ENCODE assay signal across 17 cellular contexts in genomic region chr5:72285425-72285821, GRCh38. TPM values are rescaled to one million over a fixed set of nuclear protein-coding genes. Genes with fewer than 3 reads are reported as not detected.
DNase-seq lines count a peak whose midpoint lies in the region; ATAC-seq, FAIRE-seq and TF ChIP-seq lines count a peak whose summit lies in the region.
"Had no signal": no experiment of that assay in that cellular context is flagged by ENCODE, and none has a peak within 500 bp of the region (broad histone marks: within the 10 kb centered on the region; RNA-seq: fewer than 3 reads in every experiment).

No MANE protein-coding gene starts in this region.

- H3K27me3 ChIP-seq in cardiac muscle cell (no peaks in the 10 kb centered on the region), Karpas-422 (ENCODE audit: low read length) (no peaks in the 10 kb centered on the region), K562 (ENCODE audit: control insufficient read depth in 2 of 2, insufficient read depth in 2 of 2, low read length in 2 of 2) (no peaks in the 10 kb centered on the region), testis (no peaks in the 10 kb centered on the region)

- H3K4me1 ChIP-seq in cardiac muscle cell (ENCODE audit: low read depth), result peaks cover 31% of the 10 kb centered on the region
- peaks cover 56% of the 10 kb centered on the region for H3K4me1 ChIP-seq in Karpas-422 (ENCODE audit: low read length)
- H3K4me1 ChIP-seq in K562 (replicated peaks in 1 of 2; ENCODE audit: control insufficient read depth in 2 of 2, insufficient read depth in 2 of 2, low read length in 2 of 2), result peaks cover 7 to 32% of the 10 kb centered on the region in 2 experiments; a peak in 3 of 5 replicates
- peaks cover 8% of the 10 kb centered on the region for H3K4me1 ChIP-seq in testis

- H3K27ac Mint-ChIP-seq in natural killer cell treated with Interleukin-12 subunit alpha and Interleukin-12 subunit beta and Interleukin-15 and Interleukin-18, amount 100 ng/mL, for 72 hours, result no peak overlapping the region
- H3K27ac Mint-ChIP-seq: GM23338 had no signal

- H3K9me2 ChIP-seq in Karpas-422 (replicated peaks; ENCODE audit: insufficient read depth, low read length), result no peaks in the 10 kb centered on the region

- H3K79me2 ChIP-seq in Karpas-422 (ENCODE audit: low read length), result peaks cover 76% of the 10 kb centered on the region
- peaks cover 18% of the 10 kb centered on the region; the same call in 2 of the 3 replicates for H3K79me2 ChIP-seq in K562 (ENCODE audit: control insufficient read depth, insufficient read depth, low read length)

- H3K9me1 ChIP-seq in K562 (ENCODE audit: control insufficient read depth, insufficient read depth, low read length), result no peaks in the 10 kb centered on the region

- TF ChIP-seq POLR2A in K562 (conservative IDR thresholded peaks at IDR 0.05), result no peak
- TF ChIP-seq POLR2A in testis (IDR thresholded peaks at IDR 0.05), result no peak

- TF ChIP-seq CTCF in cardiac muscle cell (IDR thresholded peaks at IDR 0.05; ENCODE audit: low read depth, low read length), result no peak
- no peak for TF ChIP-seq CTCF in K562 (IDR thresholded peaks at IDR 0.05 in 2 of 3, conservative IDR thresholded peaks at IDR 0.05 in 1 of 3; ENCODE audit: insufficient read depth in 2 of 3, low read depth in 1 of 3, low read length in 3 of 3)
- no peak for TF ChIP-seq CTCF in testis (IDR thresholded peaks at IDR 0.05)
- no peak for TF ChIP-seq CTCF in GM10266 (IDR thresholded peaks at IDR 0.05; ENCODE audit: control insufficient read depth, insufficient read depth, low read depth, missing control alignments)

- in situ Hi-C loops in K562 (cut with MboI), result no loop called here

- H3K36me3 ChIP-seq in cardiac muscle cell (no peaks in the 10 kb centered on the region), Karpas-422 (ENCODE audit: insufficient read depth, low read length) (peaks cover 33% of the 10 kb centered on the region), K562 (ENCODE audit: control insufficient read depth, insufficient read depth, low read length) (peaks cover 61% of the 10 kb centered on the region), testis (ENCODE audit: low read depth, missing control alignments) (no peaks in the 10 kb centered on the region)

- FAIRE-seq in K562 (lab: Jason Lieb, UNC), result no peak
- FAIRE-seq: A204.1 had no signal

- no peak overlapping the region for H3K4me3 ChIP-seq in cardiac muscle cell
- 0 out of 2 replicates have a peak overlapping the region, but pooled peaks have one; percentile 4 for H3K4me3 ChIP-seq in Karpas-422 (ENCODE audit: low read length)
- H3K4me3 ChIP-seq in K562, result no peak overlapping the region
- H3K4me3 ChIP-seq in testis, result no peak overlapping the region
- H3K4me3 ChIP-seq: GM23338 had no signal

- no peak for DNase-seq in cardiac muscle cell (ENCODE audit: low read depth in 1 of 2, low spot score in 1 of 2)
- no peak for DNase-seq in left cardiac atrium
- DNase-seq in Karpas-422, result no peak
- no peak for DNase-seq in K562 (ENCODE audit: extremely low read depth in 1 of 4, low spot score in 3 of 4)
- no peak for DNase-seq in natural killer cell treated with Interleukin-12 subunit alpha and Interleukin-12 subunit beta and Interleukin-15 and Interleukin-18, amount 100 ng/mL, for 72 hours (ENCODE audit: low spot score)
- no peak for DNase-seq in testis
- no peak for DNase-seq in GM10266 (ENCODE audit: extremely low spot score)
- DNase-seq: CD8-positive, alpha-beta memory T cell; DMS79; NCI-H1417 treated with DMSO at 0.1 percent for 48 hours; NCI-H187 treated with DMSO at 0.1 percent for 48 hours; NCI-H226; NCI-H524 treated with DMSO at 0.1 percent for 48 hours had no signal

- POLR2A ChIA-PET in K562 (lab: Yijun Ruan, JAX), result interaction anchor here (0.7 to 1.4 kb wide), 4 partner anchors 10 to 23 kb away, joined by 3 to 5 read pairs (median 3); no protein-coding TSS in a partner anchor

- no peak for TF ChIP-seq EP300 in K562 (IDR thresholded peaks at IDR 0.05; ENCODE audit: low read length)

- H3K4me1 Mint-ChIP-seq in natural killer cell treated with Interleukin-12 subunit alpha and Interleukin-12 subunit beta and Interleukin-15 and Interleukin-18, amount 100 ng/mL, for 72 hours (ENCODE audit: low read depth in 2 of 2), result peaks cover 0 to 4% of the 10 kb centered on the region in 2 donors
- H3K4me1 Mint-ChIP-seq: GM23338 had no signal

- H3K9me3 Mint-ChIP-seq in natural killer cell treated with Interleukin-12 subunit alpha and Interleukin-12 subunit beta and Interleukin-15 and Interleukin-18, amount 100 ng/mL, for 72 hours, result no peaks in the 10 kb centered on the region
- H3K9me3 Mint-ChIP-seq: CD8-positive, alpha-beta memory T cell; GM23338 had no signal

- TF ChIP-seq RAD21 in K562 (CRISPR knock-in tag; conservative IDR thresholded peaks at IDR 0.05 in 1 of 2, IDR thresholded peaks at IDR 0.05 in 1 of 2), result no peak

- H3K9ac ChIP-seq in Karpas-422 (ENCODE audit: low read length) (peak overlapping the region; percentile 24), K562 (ENCODE audit: insufficient read depth in 1 of 2, low read depth in 2 of 2, low read length in 2 of 2) (no peak overlapping the region)
- H3K9ac ChIP-seq: KMS-11 had no signal

- no peak overlapping the region for H2AFZ ChIP-seq in Karpas-422 (ENCODE audit: low read length)
- no peak overlapping the region for H2AFZ ChIP-seq in K562 (ENCODE audit: low read depth, low read length)
- H2AFZ ChIP-seq: GM23338 had no signal

- ATAC-seq in left cardiac atrium (no peak), K562 (no peak), GM21528 (IDR thresholded peaks at IDR 0.05; ENCODE audit: low FRiP score, unreplicated experiment) (no peak)
- no peak for ATAC-seq in natural killer cell treated with Interleukin-12 subunit alpha and Interleukin-12 subunit beta and Interleukin-15 and Interleukin-18, amount 100 ng/mL, for 72 hours
- ATAC-seq: GM23338 had no signal

- peak overlapping the region; percentile 52 for H3K4me2 ChIP-seq in Karpas-422 (ENCODE audit: low read depth, low read length, poor library complexity, severe bottlenecking)
- no peak overlapping the region for H3K4me2 ChIP-seq in K562 (ENCODE audit: insufficient read depth, low read length)
- H3K4me2 ChIP-seq: GM23338, KMS-11 had no signal

- H3K27me3 Mint-ChIP-seq in natural killer cell treated with Interleukin-12 subunit alpha and Interleukin-12 subunit beta and Interleukin-15 and Interleukin-18, amount 100 ng/mL, for 72 hours, result no peaks in the 10 kb centered on the region
- H3K27me3 Mint-ChIP-seq: CD8-positive, alpha-beta memory T cell had no signal

- H3K36me3 Mint-ChIP-seq in natural killer cell treated with Interleukin-12 subunit alpha and Interleukin-12 subunit beta and Interleukin-15 and Interleukin-18, amount 100 ng/mL, for 72 hours, result peaks cover 5% of the 10 kb centered on the region

- intact Hi-C loops in left cardiac atrium (cut with DNase I) (loop anchor here in 1 of 2 donors (10.0 kb wide), 1 partner anchor 81 kb away; no protein-coding TSS in a partner anchor), K562 (cut with micrococcal nuclease) (no loop called here), testis (cut with DNase I; ENCODE audit: low total_unique reads) (no loop called here)

- no TSS peak for BruUV-seq in K562 (replicated peaks; lab: Mats Ljungman, UMichigan)

- H3K27ac ChIP-seq in cardiac muscle cell, result peak overlapping the region; percentile 81
- H3K27ac ChIP-seq in Karpas-422 (ENCODE audit: low read length), result peak overlapping the region; percentile 83
- H3K27ac ChIP-seq in K562 (ENCODE audit: extremely low read depth, low read depth, low read length), result 0 out of 3 replicates have a peak overlapping the region, but pooled peaks have one; percentile 15
- H3K27ac ChIP-seq in testis, result no peak overlapping the region
- H3K27ac ChIP-seq: KMS-11 had no signal

- CTCF ChIA-PET in K562 (lab: Yijun Ruan, JAX; ENCODE audit: low intra/inter-chr PET ratio), result no interaction called here

- H3K4me3 Mint-ChIP-seq in natural killer cell treated with Interleukin-12 subunit alpha and Interleukin-12 subunit beta and Interleukin-15 and Interleukin-18, amount 100 ng/mL, for 72 hours, result no peak overlapping the region
- H3K4me3 Mint-ChIP-seq: CD8-positive, alpha-beta memory T cell; GM23338 had no signal

- 84% methylated on average over 3 of the region's 3 CpGs for WGBS in K562 (ENCODE audit: insufficient coverage, low coverage, missing lambda C conversion rate)
- 81 to 88% methylated on average over 3 of the region's 3 CpGs for WGBS in testis, 2 donors

- H3K9me3 ChIP-seq in cardiac muscle cell (ENCODE audit: low read depth), result no peaks in the 10 kb centered on the region
- H3K9me3 ChIP-seq in Karpas-422 (ENCODE audit: low read length), result no peaks in the 10 kb centered on the region
- no peaks in the 10 kb centered on the region for H3K9me3 ChIP-seq in K562 (replicated peaks; ENCODE audit: control insufficient read depth, insufficient read depth, low read depth, low read length)
- no peaks in the 10 kb centered on the region for H3K9me3 ChIP-seq in testis

- no peaks in the 10 kb centered on the region for H4K20me1 ChIP-seq in Karpas-422 (ENCODE audit: insufficient read depth, low read depth, low read length)
- H4K20me1 ChIP-seq in K562 (replicated peaks; ENCODE audit: control insufficient read depth, insufficient read depth, low read length), result no peaks in the 10 kb centered on the region

RNA-seq across cellular contexts. Expression of gene MRPS27, which starts 34.6 kb away (rescaled TPM):
- 56.7 and 58.1 TPM in 2 replicates for total RNA-seq in cardiac muscle cell
- 64.1 and 76.2 TPM in 2 replicates for polyA plus RNA-seq in cardiac muscle cell
- total RNA-seq in left cardiac atrium, result 10 to 100 TPM; 46.0 to 50.1 TPM
- total RNA-seq in Karpas-422 (2014; rRNA removed; shearing (Covaris generic); ENCODE audit: low replicate concordance), result 87.4 and 120 TPM in 2 replicates
- total RNA-seq in K562 (2011; cell fraction: chromatin; rRNA removed; ENCODE audit: low replicate concordance), result 113 and 199 TPM in 2 replicates
- 69.4 and 77.0 TPM in 2 replicates for total RNA-seq in K562 (2011; cell fraction: nucleolus; rRNA removed)
- total RNA-seq in K562 (2011; cell fraction: nucleoplasm; rRNA removed), result 108 and 163 TPM in 2 replicates
- total RNA-seq in K562 (2014; rRNA removed), result 79.2 and 90.9 TPM in 2 replicates
- total RNA-seq in K562 (2014; rRNA removed; fragmentation: Illumina TruSeq; extraction: Trizol), result 127 and 130 TPM in 2 replicates
- 104 and 105 TPM in 2 replicates for total RNA-seq in K562 (2015; rRNA removed; fragmentation: Illumina TruSeq; extraction: Trizol)
- total RNA-seq in K562 (2021), result 96.7 and 97.6 TPM in 2 replicates
- polyA plus RNA-seq in K562 (2011; rRNA removed), result 118 and 144 TPM in 2 replicates
- 103 and 114 TPM in 2 replicates for polyA plus RNA-seq in K562 (2011; cell fraction: cytosol; rRNA removed)
- 77.8 and 78.9 TPM in 2 replicates for polyA plus RNA-seq in K562 (2011; cell fraction: nucleus; rRNA removed)
- polyA plus RNA-seq in K562 (2012), result 64.0 and 66.5 TPM in 2 replicates
- 111 and 125 TPM in 2 replicates for polyA plus RNA-seq in K562 (2014; fragmentation: Illumina TruSeq; extraction: Trizol)
- 100 to 1,000 TPM; 106 to 122 TPM for polyA plus RNA-seq in K562 (2014; fragmentation: Nextera tagmentation; extraction: Ambion mirVana)
- 73.6 and 79.9 TPM in 2 replicates for polyA plus RNA-seq in K562 (2014; rRNA removed)
- polyA minus RNA-seq in K562 (2011; rRNA and poly(A)+ RNA removed), result 143 and 145 TPM in 2 replicates
- polyA minus RNA-seq in K562 (2011; cell fraction: cytosol; rRNA and poly(A)+ RNA removed), result 90.5 and 106 TPM in 2 replicates
- 64.1 and 85.1 TPM in 2 replicates for polyA minus RNA-seq in K562 (2011; cell fraction: nucleus; rRNA and poly(A)+ RNA removed)
- total RNA-seq in natural killer cell treated with Interleukin-12 subunit alpha and Interleukin-12 subunit beta and Interleukin-15 and Interleukin-18, amount 100 ng/mL, for 72 hours, result 10 to 100 TPM; 43.1 to 61.0 TPM
- total RNA-seq in testis, result 10 to 100 TPM; 41.6 to 42.6 TPM
- polyA plus RNA-seq in testis (ENCODE audit: insufficient read depth, low read depth, low replicate concordance), result 35.7 TPM

RNA-seq across cellular contexts. Expression of gene PTCD2, which starts 34.8 kb away (rescaled TPM):
- total RNA-seq in cardiac muscle cell (6.3 and 6.9 TPM in 2 replicates), left cardiac atrium (10 to 100 TPM in 1 of 2 donors, 1 to 10 TPM in 1; 8.5 to 12.4 TPM), K562 (2014; rRNA removed) (12.5 and 14.6 TPM in 2 replicates), K562 (2014; rRNA removed; fragmentation: Illumina TruSeq; extraction: Trizol) (18.3 and 19.4 TPM in 2 replicates), K562 (2015; rRNA removed; fragmentation: Illumina TruSeq; extraction: Trizol) (11.9 and 12.6 TPM in 2 replicates), K562 (2021) (18.7 and 20.6 TPM in 2 replicates), testis (1 to 10 TPM; 8.2 to 9.0 TPM)
- polyA plus RNA-seq in cardiac muscle cell (14.3 and 18.8 TPM in 2 replicates), K562 (2011; rRNA removed) (24.7 and 28.5 TPM in 2 replicates), K562 (2014; fragmentation: Illumina TruSeq; extraction: Trizol) (13.6 and 14.6 TPM in 2 replicates), K562 (2014; fragmentation: Nextera tagmentation; extraction: Ambion mirVana) (10 to 100 TPM; 18.6 to 19.6 TPM), K562 (2014; rRNA removed) (14.1 and 18.8 TPM in 2 replicates), testis (ENCODE audit: insufficient read depth, low read depth, low replicate concordance) (4.9 TPM)
- total RNA-seq in Karpas-422 (2014; rRNA removed; shearing (Covaris generic); ENCODE audit: low replicate concordance), result 9.2 and 24.9 TPM in 2 replicates
- total RNA-seq in K562 (2011; cell fraction: chromatin; rRNA removed; ENCODE audit: low replicate concordance), result 14.6 and 25.8 TPM in 2 replicates
- total RNA-seq in K562 (2011; cell fraction: nucleolus; rRNA removed), result 9.7 and 10.5 TPM in 2 replicates
- total RNA-seq in K562 (2011; cell fraction: nucleoplasm; rRNA removed), result 15.5 and 22.9 TPM in 2 replicates
- polyA plus RNA-seq in K562 (2011; cell fraction: cytosol; rRNA removed), result 10.2 and 14.1 TPM in 2 replicates
- polyA plus RNA-seq in K562 (2011; cell fraction: nucleus; rRNA removed), result 19.5 and 27.6 TPM in 2 replicates
- 11.1 and 11.4 TPM in 2 replicates for polyA plus RNA-seq in K562 (2012)
- polyA minus RNA-seq in K562 (2011; rRNA and poly(A)+ RNA removed), result 26.3 and 26.7 TPM in 2 replicates
- 8.0 and 8.8 TPM in 2 replicates for polyA minus RNA-seq in K562 (2011; cell fraction: cytosol; rRNA and poly(A)+ RNA removed)
- 14.4 and 18.4 TPM in 2 replicates for polyA minus RNA-seq in K562 (2011; cell fraction: nucleus; rRNA and poly(A)+ RNA removed)
- 10 to 100 TPM in 1 of 2 donors, 1 to 10 TPM in 1; 8.0 to 11.3 TPM for total RNA-seq in natural killer cell treated with Interleukin-12 subunit alpha and Interleukin-12 subunit beta and Interleukin-15 and Interleukin-18, amount 100 ng/mL, for 72 hours

Comparison
In these comparisons a context has a peak if more than half of its experiments do, and no peak if none do; other contexts are left out.
1. H3K27ac ChIP-seq: peak in cardiac muscle cell (single experiment), Karpas-422 (single experiment) and K562 (single experiment); none in testis (0 of 2).